In genomic region chr11:70140859-70141489, GRCh38 we compare ENCODE assay signal across 2 cellular contexts.
A peak's percentile ranks its signal among the peaks of the same experiment; 100 is the strongest.
TF ChIP-seq lines count a peak whose summit lies in the region.

No MANE protein-coding gene starts in this region.

TF ChIP-seq in GM23338, 12 proteins besides CTCF, POLR2A, EP300 and RAD21:
- TF ChIP-seq REST (IDR thresholded peaks at IDR 0.05; ENCODE audit: unreplicated experiment): no peak
- TF ChIP-seq EZH2 (IDR thresholded peaks at IDR 0.05; ENCODE audit: low read depth, unreplicated experiment): no peak
- no peak for TF ChIP-seq ZNF114 (CRISPR knock-in tag; IDR thresholded peaks at IDR 0.05)
- TF ChIP-seq STAT1 (IDR thresholded peaks at IDR 0.05; ENCODE audit: unreplicated experiment): no peak
- TF ChIP-seq ZNF331 (CRISPR knock-in tag; IDR thresholded peaks at IDR 0.05; ENCODE audit: low read depth): no peak
- TF ChIP-seq EZH2phosphoT487 (IDR thresholded peaks at IDR 0.05; ENCODE audit: unreplicated experiment): no peak
- no peak for TF ChIP-seq NANOG (IDR thresholded peaks at IDR 0.05; ENCODE audit: borderline replicate concordance)
- no peak for TF ChIP-seq CREB1 (CRISPR knock-in tag; IDR thresholded peaks at IDR 0.05; ENCODE audit: low read depth)
- no peak for TF ChIP-seq ETS1 (IDR thresholded peaks at IDR 0.05)
- no peak for TF ChIP-seq JUNB (IDR thresholded peaks at IDR 0.05; ENCODE audit: unreplicated experiment)
- TF ChIP-seq POLR2AphosphoS5 (IDR thresholded peaks at IDR 0.05; ENCODE audit: low read depth): no peak
- no peak for TF ChIP-seq ZNF462 (CRISPR knock-in tag; IDR thresholded peaks at IDR 0.05)

TF ChIP-seq in WTC11, 78 proteins besides CTCF, POLR2A, EP300 and RAD21 (continued from another document and continues in another):
- TF ChIP-seq FOXJ3 (CRISPR knock-in tag; IDR thresholded peaks at IDR 0.05; ENCODE audit: borderline replicate concordance): no peak
- no peak for TF ChIP-seq ARID4B (CRISPR knock-in tag; IDR thresholded peaks at IDR 0.05; ENCODE audit: borderline replicate concordance)
- no peak for TF ChIP-seq ZNF425 (CRISPR knock-in tag; conservative IDR thresholded peaks at IDR 0.05)
- TF ChIP-seq ZSCAN18 (CRISPR knock-in tag; IDR thresholded peaks at IDR 0.05): no peak
- TF ChIP-seq E2F5 (CRISPR knock-in tag; IDR thresholded peaks at IDR 0.05): no peak
- no peak for TF ChIP-seq GRHL2 (CRISPR knock-in tag; IDR thresholded peaks at IDR 0.05; ENCODE audit: insufficient replicate concordance, severe bottlenecking)
- TF ChIP-seq AR (CRISPR knock-in tag; IDR thresholded peaks at IDR 0.05): no peak
- no peak for TF ChIP-seq ZMAT4 (CRISPR knock-in tag; IDR thresholded peaks at IDR 0.05)
- no peak for TF ChIP-seq IRF1 (CRISPR knock-in tag; IDR thresholded peaks at IDR 0.05)
- TF ChIP-seq MAX (CRISPR knock-in tag; IDR thresholded peaks at IDR 0.05): peak; percentile 46; the same call in 1 of the 2 replicates
- no peak for TF ChIP-seq NR1H2 (CRISPR knock-in tag; IDR thresholded peaks at IDR 0.05)
- peak; percentile 59; the same call in 1 of the 2 replicates for TF ChIP-seq GTF2I (CRISPR knock-in tag; conservative IDR thresholded peaks at IDR 0.05)
- TF ChIP-seq JUN (CRISPR knock-in tag; IDR thresholded peaks at IDR 0.05): no peak
- TF ChIP-seq MYBL2 (CRISPR knock-in tag; IDR thresholded peaks at IDR 0.05): peak; percentile 68; the same call in 1 of the 2 replicates
- no peak for TF ChIP-seq SP1 (CRISPR knock-in tag; conservative IDR thresholded peaks at IDR 0.05)
- no peak for TF ChIP-seq ETV6 (CRISPR knock-in tag; IDR thresholded peaks at IDR 0.05)
- TF ChIP-seq ZNF423 (CRISPR knock-in tag; IDR thresholded peaks at IDR 0.05): no peak
- peak; percentile 74; the same call in 1 of the 2 replicates for TF ChIP-seq FOXP1 (CRISPR knock-in tag; IDR thresholded peaks at IDR 0.05; ENCODE audit: borderline replicate concordance)
- TF ChIP-seq ZNF281 (CRISPR knock-in tag; IDR thresholded peaks at IDR 0.05): no peak
- TF ChIP-seq NFATC4 (CRISPR knock-in tag; IDR thresholded peaks at IDR 0.05): no peak
- peak; percentile 79; the same call in 1 of the 2 replicates for TF ChIP-seq ZNF121 (CRISPR knock-in tag; IDR thresholded peaks at IDR 0.05)
- no peak for TF ChIP-seq AFF4 (CRISPR knock-in tag; IDR thresholded peaks at IDR 0.05; ENCODE audit: borderline replicate concordance)
- no peak for TF ChIP-seq ZNF317 (CRISPR knock-in tag; IDR thresholded peaks at IDR 0.05; ENCODE audit: borderline replicate concordance, low read depth)
- TF ChIP-seq SMAD4 (CRISPR knock-in tag; IDR thresholded peaks at IDR 0.05): no peak
